9 cellular contexts compared by ENCODE assay signal in the genomic region with DNA sequence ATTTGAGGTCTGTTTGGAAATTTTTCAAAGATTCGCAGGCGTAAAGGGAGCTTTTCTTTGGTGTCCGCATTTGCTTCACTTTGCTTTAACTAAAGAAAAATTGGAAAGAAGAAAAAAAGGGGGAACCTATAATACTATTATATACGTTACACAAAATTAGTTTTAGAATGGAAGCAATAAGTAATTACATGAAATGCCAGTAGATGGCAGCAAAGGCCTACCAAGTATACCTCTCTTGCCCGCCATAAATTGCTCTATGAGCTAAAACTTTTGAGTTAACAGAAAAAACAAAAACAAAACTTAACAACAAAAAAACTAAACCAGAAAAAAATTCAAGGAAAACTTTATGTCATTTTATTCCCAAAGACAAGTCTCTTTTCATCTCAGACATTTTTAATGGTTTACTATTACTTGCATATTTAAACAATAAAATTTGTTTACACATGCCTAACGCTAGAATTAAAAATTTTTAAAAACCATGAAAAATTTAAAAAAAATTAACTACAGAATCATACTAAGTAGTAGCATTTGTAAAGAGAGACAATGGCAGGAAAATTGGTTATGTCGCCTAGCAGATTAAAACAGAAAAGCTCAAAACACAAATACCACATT.
DNase-seq lines count a peak whose midpoint lies in the region; ATAC-seq and TF ChIP-seq lines count a peak whose summit lies in the region.
"Had no signal": no experiment of that assay in that cellular context is flagged by ENCODE, and none has a peak within 500 bp of the region (broad histone marks: within the 10 kb centered on the region; RNA-seq: fewer than 3 reads in every experiment).

No MANE protein-coding gene starts in this region.

- DNase-seq in AML-193 (lab: John Stamatoyannopoulos, UW) (peak; percentile 43 to 60), GM12865 (ENCODE audit: low read depth) (peak; percentile 67), NCI-H2107 (lab: John Stamatoyannopoulos, UW) (peak; percentile 15), iPS-NIHi11 (ENCODE audit: low spot score) (peak; percentile 37), testis (no peak), HPDE6-E6E7 (ENCODE audit: extremely low spot score) (no peak)
- DNase-seq in activated CD8-positive, alpha-beta T cell treated with anti-CD3 and anti-CD28 coated beads for 36 hours, result peak; percentile 28

- no peak overlapping the region for H3K27ac ChIP-seq in testis

- no peaks in the 10 kb centered on the region for H3K9me3 ChIP-seq in testis

- peak; percentile 37 for TF ChIP-seq CTCF in GM12865 (IDR thresholded peaks at IDR 0.05; ENCODE audit: insufficient read depth, low read depth, low read length, missing control alignments)
- TF ChIP-seq CTCF in activated CD8-positive, alpha-beta T cell treated with anti-CD3 and anti-CD28 coated beads for 36 hours (IDR thresholded peaks at IDR 0.05), result peak; percentile 74
- TF ChIP-seq CTCF in testis (IDR thresholded peaks at IDR 0.05), result peak; percentile 56 to 57 (median 57)

- H3K9me3 Mint-ChIP-seq in activated CD8-positive, alpha-beta T cell treated with anti-CD3 and anti-CD28 coated beads for 36 hours, result no peaks in the 10 kb centered on the region
- H3K9me3 Mint-ChIP-seq: T-helper 1 cell treated with Interleukin-12 subunit alpha and Interleukin-12 subunit beta and Interleukin-4 antibody, amounts not matched to agents 30 μg/mL and 1 μg/mL, for 36 hours had no signal

- POLR2A ChIA-PET in activated CD8-positive, alpha-beta T cell treated with anti-CD3 and anti-CD28 coated beads for 36 hours (lab: Charles Lee), result no interaction called here

- H3K4me1 ChIP-seq in testis, result no peaks in the 10 kb centered on the region

- intact Hi-C loops in activated CD8-positive, alpha-beta T cell treated with anti-CD3 and anti-CD28 coated beads for 36 hours (cut with micrococcal nuclease), result loop anchor here (5.0 kb wide), 1 partner anchor 617 kb away; no protein-coding TSS in a partner anchor
- intact Hi-C loops in testis (cut with DNase I; ENCODE audit: low total_unique reads), result no loop called here

- peaks cover 17% of the 10 kb centered on the region for H3K27me3 Mint-ChIP-seq in activated CD8-positive, alpha-beta T cell treated with anti-CD3 and anti-CD28 coated beads for 36 hours

- H3K4me3 ChIP-seq in GM12865 (ENCODE audit: low read depth, low read length) (no peak overlapping the region), testis (no peak overlapping the region)

- H3K36me3 ChIP-seq in testis (ENCODE audit: low read depth, missing control alignments), result no peaks in the 10 kb centered on the region

- 43 to 45% methylated on average over 7 of the region's 7 CpGs for WGBS in testis, 2 donors

- no peak overlapping the region for H3K4me3 Mint-ChIP-seq in activated CD8-positive, alpha-beta T cell treated with anti-CD3 and anti-CD28 coated beads for 36 hours
- H3K4me3 Mint-ChIP-seq: T-helper 1 cell treated with Interleukin-12 subunit alpha and Interleukin-12 subunit beta and Interleukin-4 antibody, amounts not matched to agents 30 μg/mL and 1 μg/mL, for 36 hours had no signal

- peak; percentile 81 for ATAC-seq in HG02852 (IDR thresholded peaks at IDR 0.05; ENCODE audit: unreplicated experiment)
- ATAC-seq in activated CD8-positive, alpha-beta T cell treated with anti-CD3 and anti-CD28 coated beads for 36 hours, result no peak

- CTCF ChIA-PET in activated CD8-positive, alpha-beta T cell treated with anti-CD3 and anti-CD28 coated beads for 36 hours (lab: Charles Lee), result interaction anchor here (0.6 to 3.7 kb wide), 31 partner anchors 9 to 1434 kb away, joined by 3 to 23 read pairs (median 4); no protein-coding TSS in a partner anchor

- no peaks in the 10 kb centered on the region for H3K27me3 ChIP-seq in testis

- no peaks in the 10 kb centered on the region for H3K36me3 Mint-ChIP-seq in activated CD8-positive, alpha-beta T cell treated with anti-CD3 and anti-CD28 coated beads for 36 hours (ENCODE audit: low read depth)

- no peak for TF ChIP-seq POLR2A in testis (IDR thresholded peaks at IDR 0.05)

- H3K27ac Mint-ChIP-seq in activated CD8-positive, alpha-beta T cell treated with anti-CD3 and anti-CD28 coated beads for 36 hours, result no peak overlapping the region
- H3K27ac Mint-ChIP-seq: T-helper 1 cell treated with Interleukin-12 subunit alpha and Interleukin-12 subunit beta and Interleukin-4 antibody, amounts not matched to agents 30 μg/mL and 1 μg/mL, for 36 hours had no signal

- no peaks in the 10 kb centered on the region for H3K4me1 Mint-ChIP-seq in activated CD8-positive, alpha-beta T cell treated with anti-CD3 and anti-CD28 coated beads for 36 hours (ENCODE audit: low read depth)

Comparison
In these comparisons a context has a peak if more than half of its experiments do, and no peak if none do; other contexts are left out.
1. DNase-seq: peak in AML-193 (2 of 2), GM12865 (single experiment), NCI-H2107 (single experiment), activated CD8-positive, alpha-beta T cell treated with anti-CD3 and anti-CD28 coated beads for 36 hours (single experiment) and iPS-NIHi11 (single experiment); none in testis (single experiment) and HPDE6-E6E7 (single experiment).
2. Peak in every context shown above with its lines, with median percentiles within 50 percentile points of each other: CTCF ChIP-seq.